ENCODE assay signal across 8 cellular contexts in genomic region chr6:33702345-33702977, GRCh38. TPM values are rescaled to one million over a fixed set of nuclear protein-coding genes. Genes with fewer than 3 reads are reported as not detected.
DNase-seq lines count a peak whose midpoint lies in the region; ATAC-seq and TF ChIP-seq lines count a peak whose summit lies in the region.

No MANE protein-coding gene starts in this region.

- no peaks in the 10 kb centered on the region for H3K27me3 Mint-ChIP-seq in activated CD4-positive, alpha-beta T cell treated with anti-CD3 and anti-CD28 coated beads for 36 hours

- peak; percentile 46 for DNase-seq in activated CD4-positive, alpha-beta T cell treated with anti-CD3 and anti-CD28 coated beads for 36 hours
- DNase-seq in activated CD4-positive, alpha-beta T cell treated with anti-CD3 and anti-CD28 coated beads, Interleukin-2, amount 50 U/mL, for 1 hour = no peak
- DNase-seq in Kasumi-1 (lab: John Stamatoyannopoulos, UW) (peak; percentile 62 to 64), heart right ventricle (no peak), esophagus muscularis mucosa (ENCODE audit: extremely low spot score) (no peak)
- DNase-seq in activated CD4-positive, alpha-beta T cell treated with anti-CD3 and anti-CD28 coated beads, Interleukin-2, amount 50 U/mL, for 48 hours = peak; percentile 36 to 39
- no peak for DNase-seq in stimulated activated naive CD8-positive, alpha-beta T cell treated with anti-CD3 and anti-CD28 coated beads, Interleukin-15, Interleukin-2, amounts not matched to agents 100 U/mL and 50 U/mL, for 24 hours

- H3K36me3 Mint-ChIP-seq in activated CD4-positive, alpha-beta T cell treated with anti-CD3 and anti-CD28 coated beads for 36 hours (ENCODE audit: low read depth) = peaks cover 27% of the 10 kb centered on the region

- H3K27ac ChIP-seq in heart right ventricle (no peak overlapping the region), esophagus muscularis mucosa (replicated peaks in 1 of 4) (no peak overlapping the region)

- intact Hi-C loops in activated CD4-positive, alpha-beta T cell treated with anti-CD3 and anti-CD28 coated beads for 36 hours (cut with DNase I, micrococcal nuclease) = loop anchor here in 1 of 2 experiments (5.0 kb wide), 1 partner anchor 250 kb away; the partner anchor contains the start of gene ZBTB9
- intact Hi-C loops in heart right ventricle (cut with DNase I) = loop anchor here in 3 of 10 donors (2.0 to 10.0 kb wide), 3 partner anchors 114 to 118 kb away; partner anchors contain the start of gene BAK1 (in 1 of the 3)
- intact Hi-C loops in esophagus muscularis mucosa (cut with DNase I) = loop anchor here (5.0 kb wide), 1 partner anchor 115 kb away; no protein-coding TSS in a partner anchor

- peak; percentile 48 for ATAC-seq in activated CD4-positive, alpha-beta T cell treated with anti-CD3 and anti-CD28 coated beads for 36 hours
- ATAC-seq in heart right ventricle (peak in 5 of 8 donors; percentile 40 to 67 (median 59)), GM19023 (IDR thresholded peaks at IDR 0.05; ENCODE audit: unreplicated experiment) (no peak)
- peak; percentile 70 for ATAC-seq in stimulated activated naive CD8-positive, alpha-beta T cell treated with anti-CD3 and anti-CD28 coated beads, Interleukin-15, Interleukin-2, amounts not matched to agents 100 U/mL and 50 U/mL, for 24 hours

- no peak for TF ChIP-seq POLR2A in esophagus muscularis mucosa (IDR thresholded peaks at IDR 0.05; ENCODE audit: low read depth)

- CTCF ChIA-PET in activated CD4-positive, alpha-beta T cell treated with anti-CD3 and anti-CD28 coated beads for 36 hours (lab: Charles Lee) = interaction anchor here (0.7 to 3.5 kb wide), 7 partner anchors 9 to 387 kb away, joined by 3 to 40 read pairs (median 4); partner anchors contain the start of gene UQCC2

- 94 to 98% methylated on average over 1 of the region's 1 CpG for WGBS in heart right ventricle, 2 donors
- WGBS in esophagus muscularis mucosa = 79% methylated on average over 1 of the region's 1 CpG

- H3K27ac Mint-ChIP-seq in activated CD4-positive, alpha-beta T cell treated with anti-CD3 and anti-CD28 coated beads for 36 hours = no peak overlapping the region

- H3K9me3 Mint-ChIP-seq in activated CD4-positive, alpha-beta T cell treated with anti-CD3 and anti-CD28 coated beads for 36 hours (ENCODE audit: low read depth) = no peaks in the 10 kb centered on the region

- H3K36me3 ChIP-seq in heart right ventricle (peaks cover 0 to 58% (median 0%) of the 10 kb centered on the region in 9 donors), esophagus muscularis mucosa (peaks cover 4 to 39% (median 14%) of the 10 kb centered on the region in 4 donors)

- TF ChIP-seq CTCF in heart right ventricle (IDR thresholded peaks at IDR 0.05) (peak in 7 of 9 donors; percentile 24 to 62 (median 45)), esophagus muscularis mucosa (IDR thresholded peaks at IDR 0.05) (peak in 1 of 3 experiments; percentile 47)

- TF ChIP-seq EP300 in esophagus muscularis mucosa (IDR thresholded peaks at IDR 0.05) = no peak

- POLR2A ChIA-PET in activated CD4-positive, alpha-beta T cell treated with anti-CD3 and anti-CD28 coated beads for 36 hours (lab: Charles Lee) = no interaction called here

- H3K9me3 ChIP-seq in heart right ventricle (no peaks in the 10 kb centered on the region), esophagus muscularis mucosa (no peaks in the 10 kb centered on the region)

- H3K4me3 ChIP-seq in heart right ventricle (no peak overlapping the region), esophagus muscularis mucosa (no peak overlapping the region)

- H3K27me3 ChIP-seq in heart right ventricle (no peaks in the 10 kb centered on the region), esophagus muscularis mucosa (no peaks in the 10 kb centered on the region)

- H3K4me1 ChIP-seq in heart right ventricle (peaks cover 3 to 51% (median 27%) of the 10 kb centered on the region in 9 donors), esophagus muscularis mucosa (peaks cover 11 to 21% (median 18%) of the 10 kb centered on the region in 4 donors)

- H3K4me1 Mint-ChIP-seq in activated CD4-positive, alpha-beta T cell treated with anti-CD3 and anti-CD28 coated beads for 36 hours = peaks cover 28% of the 10 kb centered on the region

- H3K4me3 Mint-ChIP-seq in activated CD4-positive, alpha-beta T cell treated with anti-CD3 and anti-CD28 coated beads for 36 hours = no peak overlapping the region

RNA-seq across cellular contexts. Expression of gene UQCC2, which starts 9.0 kb away (rescaled TPM):
- 100 to 1,000 TPM; 141 to 147 TPM for total RNA-seq in activated CD4-positive, alpha-beta T cell treated with anti-CD3 and anti-CD28 coated beads for 36 hours
- total RNA-seq in heart right ventricle = 100 to 1,000 TPM; 222 to 328 (median 245) TPM
- 100 to 1,000 TPM; 200 to 598 TPM for polyA plus RNA-seq in heart right ventricle
- 10 to 100 TPM in 3 of 4 donors, 1 to 10 TPM in 1; 9.4 to 22.2 (median 14.7) TPM for total RNA-seq in esophagus muscularis mucosa

RNA-seq across cellular contexts. Expression of gene IP6K3, which starts 44.2 kb away (rescaled TPM):
- not detected for total RNA-seq in activated CD4-positive, alpha-beta T cell treated with anti-CD3 and anti-CD28 coated beads for 36 hours
- total RNA-seq in heart right ventricle (10 to 100 TPM; 15.9 to 55.7 (median 27.5) TPM), esophagus muscularis mucosa (1 to 10 TPM; 1.2 to 2.8 (median 1.7) TPM)
- 10 to 100 TPM; 18.4 to 32.6 TPM for polyA plus RNA-seq in heart right ventricle

Comparison
In these comparisons a context has a peak if more than half of its experiments do, and no peak if none do; other contexts are left out.
1. DNase-seq: peak in activated CD4-positive, alpha-beta T cell treated with anti-CD3 and anti-CD28 coated beads for 36 hours (single experiment), Kasumi-1 (2 of 2) and activated CD4-positive, alpha-beta T cell treated with anti-CD3 and anti-CD28 coated beads, Interleukin-2, amount 50 U/mL, for 48 hours (2 of 2); none in activated CD4-positive, alpha-beta T cell treated with anti-CD3 and anti-CD28 coated beads, Interleukin-2, amount 50 U/mL, for 1 hour (single experiment), heart right ventricle (0 of 2), stimulated activated naive CD8-positive, alpha-beta T cell treated with anti-CD3 and anti-CD28 coated beads, Interleukin-15, Interleukin-2, amounts not matched to agents 100 U/mL and 50 U/mL, for 24 hours (single experiment) and esophagus muscularis mucosa (single experiment).
2. RNA of gene UQCC2, which starts 9.0 kb away (total RNA-seq): 222 to 328 TPM in heart right ventricle and 141 to 147 TPM in activated CD4-positive, alpha-beta T cell treated with anti-CD3 and anti-CD28 coated beads for 36 hours; 9.4 to 22.2 TPM in esophagus muscularis mucosa; every median in the first group is over 4 times any median in the second.
3. RNA of gene IP6K3, which starts 44.2 kb away (total RNA-seq): 15.9 to 55.7 TPM in heart right ventricle; 1.2 to 2.8 TPM in esophagus muscularis mucosa and not detected in activated CD4-positive, alpha-beta T cell treated with anti-CD3 and anti-CD28 coated beads for 36 hours; every median in the first group is over 4 times any median in the second.